In the genomic region with DNA sequence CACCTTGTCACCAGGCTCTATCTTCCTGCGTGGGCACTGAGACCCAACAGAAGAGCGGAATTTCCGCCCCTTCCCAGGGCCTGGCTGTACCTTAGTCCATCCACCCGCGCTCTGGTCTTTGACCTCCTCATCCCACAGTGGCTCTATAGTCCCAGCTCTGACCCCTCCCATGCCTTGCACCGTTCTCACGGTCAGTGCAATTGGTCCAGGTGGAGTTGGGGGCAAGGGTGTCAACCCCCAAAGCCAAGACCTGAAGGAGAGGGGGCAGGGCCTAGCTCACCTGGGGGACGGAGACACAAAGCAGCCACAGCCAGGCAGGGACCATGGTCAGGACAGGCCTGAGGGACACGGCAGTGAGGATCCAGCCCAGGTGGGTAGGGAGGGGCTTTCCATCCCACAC, we compare ENCODE assay signal across 1 cellular context.
TF ChIP-seq lines count a peak whose summit lies in the region.

No MANE protein-coding gene starts in this region.

TF ChIP-seq in HepG2, 621 proteins besides CTCF, POLR2A, EP300 and RAD21 (continued from another document and continues in another):
- TF ChIP-seq, protein P1, sequence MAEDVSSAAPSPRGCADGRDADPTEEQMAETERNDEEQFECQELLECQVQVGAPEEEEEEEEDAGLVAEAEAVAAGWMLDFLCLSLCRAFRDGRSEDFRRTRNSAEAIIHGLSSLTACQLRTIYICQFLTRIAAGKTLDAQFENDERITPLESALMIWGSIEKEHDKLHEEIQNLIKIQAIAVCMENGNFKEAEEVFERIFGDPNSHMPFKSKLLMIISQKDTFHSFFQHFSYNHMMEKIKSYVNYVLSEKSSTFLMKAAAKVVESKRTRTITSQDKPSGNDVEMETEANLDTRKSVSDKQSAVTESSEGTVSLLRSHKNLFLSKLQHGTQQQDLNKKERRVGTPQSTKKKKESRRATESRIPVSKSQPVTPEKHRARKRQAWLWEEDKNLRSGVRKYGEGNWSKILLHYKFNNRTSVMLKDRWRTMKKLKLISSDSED (CRISPR knock-in tag; IDR thresholded peaks at IDR 0.05) = no peak
- no peak for TF ChIP-seq ZNF572 (CRISPR knock-in tag; IDR thresholded peaks at IDR 0.05)
- 0 out of 2 replicates have a peak, but pooled peaks have one; percentile 9 for TF ChIP-seq HDAC1 (CRISPR knock-in tag; IDR thresholded peaks at IDR 0.05)
- TF ChIP-seq NFYC (CRISPR knock-in tag; IDR thresholded peaks at IDR 0.05) = no peak
- 0 out of 2 replicates have a peak, but pooled peaks have one; percentile 4 for TF ChIP-seq KDM3A (CRISPR knock-in tag; IDR thresholded peaks at IDR 0.05; ENCODE audit: low read depth)
- 0 out of 2 replicates have a peak, but pooled peaks have one; percentile 38 for TF ChIP-seq HNF4G (IDR thresholded peaks at IDR 0.05; ENCODE audit: borderline replicate concordance, low read depth, low read length)
- TF ChIP-seq HNF4G (CRISPR knock-in tag; IDR thresholded peaks at IDR 0.05; ENCODE audit: borderline replicate concordance, low read depth) = peak; percentile 36; the same call in 1 of the 2 replicates
- TF ChIP-seq NFYB (CRISPR knock-in tag; IDR thresholded peaks at IDR 0.05) = no peak
- no peak for TF ChIP-seq ZNF256 (CRISPR knock-in tag; conservative IDR thresholded peaks at IDR 0.05)
- TF ChIP-seq, protein P2, sequence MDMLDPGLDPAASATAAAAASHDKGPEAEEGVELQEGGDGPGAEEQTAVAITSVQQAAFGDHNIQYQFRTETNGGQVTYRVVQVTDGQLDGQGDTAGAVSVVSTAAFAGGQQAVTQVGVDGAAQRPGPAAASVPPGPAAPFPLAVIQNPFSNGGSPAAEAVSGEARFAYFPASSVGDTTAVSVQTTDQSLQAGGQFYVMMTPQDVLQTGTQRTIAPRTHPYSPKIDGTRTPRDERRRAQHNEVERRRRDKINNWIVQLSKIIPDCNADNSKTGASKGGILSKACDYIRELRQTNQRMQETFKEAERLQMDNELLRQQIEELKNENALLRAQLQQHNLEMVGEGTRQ (IDR thresholded peaks at IDR 0.05; ENCODE audit: low read depth, low read length) = no peak
- TF ChIP-seq, protein P2 (CRISPR knock-in tag; IDR thresholded peaks at IDR 0.05; ENCODE audit: borderline replicate concordance) = no peak
- TF ChIP-seq, protein P3, sequence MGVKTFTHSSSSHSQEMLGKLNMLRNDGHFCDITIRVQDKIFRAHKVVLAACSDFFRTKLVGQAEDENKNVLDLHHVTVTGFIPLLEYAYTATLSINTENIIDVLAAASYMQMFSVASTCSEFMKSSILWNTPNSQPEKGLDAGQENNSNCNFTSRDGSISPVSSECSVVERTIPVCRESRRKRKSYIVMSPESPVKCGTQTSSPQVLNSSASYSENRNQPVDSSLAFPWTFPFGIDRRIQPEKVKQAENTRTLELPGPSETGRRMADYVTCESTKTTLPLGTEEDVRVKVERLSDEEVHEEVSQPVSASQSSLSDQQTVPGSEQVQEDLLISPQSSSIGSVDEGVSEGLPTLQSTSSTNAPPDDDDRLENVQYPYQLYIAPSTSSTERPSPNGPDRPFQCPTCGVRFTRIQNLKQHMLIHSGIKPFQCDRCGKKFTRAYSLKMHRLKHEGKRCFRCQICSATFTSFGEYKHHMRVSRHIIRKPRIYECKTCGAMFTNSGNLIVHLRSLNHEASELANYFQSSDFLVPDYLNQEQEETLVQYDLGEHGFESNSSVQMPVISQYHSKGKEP (CRISPR knock-in tag; IDR thresholded peaks at IDR 0.05) = no peak
- TF ChIP-seq KDM5A (IDR thresholded peaks at IDR 0.05; ENCODE audit: borderline replicate concordance, low read length) = no peak
- TF ChIP-seq ZNF619 (CRISPR knock-in tag; IDR thresholded peaks at IDR 0.05) = 0 out of 2 replicates have a peak, but pooled peaks have one; percentile 13
- TF ChIP-seq, protein P4, sequence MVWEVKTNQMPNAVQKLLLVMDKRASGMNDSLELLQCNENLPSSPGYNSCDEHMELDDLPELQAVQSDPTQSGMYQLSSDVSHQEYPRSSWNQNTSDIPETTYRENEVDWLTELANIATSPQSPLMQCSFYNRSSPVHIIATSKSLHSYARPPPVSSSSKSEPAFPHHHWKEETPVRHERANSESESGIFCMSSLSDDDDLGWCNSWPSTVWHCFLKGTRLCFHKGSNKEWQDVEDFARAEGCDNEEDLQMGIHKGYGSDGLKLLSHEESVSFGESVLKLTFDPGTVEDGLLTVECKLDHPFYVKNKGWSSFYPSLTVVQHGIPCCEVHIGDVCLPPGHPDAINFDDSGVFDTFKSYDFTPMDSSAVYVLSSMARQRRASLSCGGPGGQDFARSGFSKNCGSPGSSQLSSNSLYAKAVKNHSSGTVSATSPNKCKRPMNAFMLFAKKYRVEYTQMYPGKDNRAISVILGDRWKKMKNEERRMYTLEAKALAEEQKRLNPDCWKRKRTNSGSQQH (CRISPR knock-in tag; IDR thresholded peaks at IDR 0.05; ENCODE audit: low read depth) = no peak
- no peak for TF ChIP-seq SMARCC2 (IDR thresholded peaks at IDR 0.05)
- no peak for TF ChIP-seq ZFP1 (CRISPR knock-in tag; IDR thresholded peaks at IDR 0.05)
- no peak for TF ChIP-seq ZNF749 (CRISPR knock-in tag; IDR thresholded peaks at IDR 0.05; ENCODE audit: borderline replicate concordance)
- TF ChIP-seq, protein P5, sequence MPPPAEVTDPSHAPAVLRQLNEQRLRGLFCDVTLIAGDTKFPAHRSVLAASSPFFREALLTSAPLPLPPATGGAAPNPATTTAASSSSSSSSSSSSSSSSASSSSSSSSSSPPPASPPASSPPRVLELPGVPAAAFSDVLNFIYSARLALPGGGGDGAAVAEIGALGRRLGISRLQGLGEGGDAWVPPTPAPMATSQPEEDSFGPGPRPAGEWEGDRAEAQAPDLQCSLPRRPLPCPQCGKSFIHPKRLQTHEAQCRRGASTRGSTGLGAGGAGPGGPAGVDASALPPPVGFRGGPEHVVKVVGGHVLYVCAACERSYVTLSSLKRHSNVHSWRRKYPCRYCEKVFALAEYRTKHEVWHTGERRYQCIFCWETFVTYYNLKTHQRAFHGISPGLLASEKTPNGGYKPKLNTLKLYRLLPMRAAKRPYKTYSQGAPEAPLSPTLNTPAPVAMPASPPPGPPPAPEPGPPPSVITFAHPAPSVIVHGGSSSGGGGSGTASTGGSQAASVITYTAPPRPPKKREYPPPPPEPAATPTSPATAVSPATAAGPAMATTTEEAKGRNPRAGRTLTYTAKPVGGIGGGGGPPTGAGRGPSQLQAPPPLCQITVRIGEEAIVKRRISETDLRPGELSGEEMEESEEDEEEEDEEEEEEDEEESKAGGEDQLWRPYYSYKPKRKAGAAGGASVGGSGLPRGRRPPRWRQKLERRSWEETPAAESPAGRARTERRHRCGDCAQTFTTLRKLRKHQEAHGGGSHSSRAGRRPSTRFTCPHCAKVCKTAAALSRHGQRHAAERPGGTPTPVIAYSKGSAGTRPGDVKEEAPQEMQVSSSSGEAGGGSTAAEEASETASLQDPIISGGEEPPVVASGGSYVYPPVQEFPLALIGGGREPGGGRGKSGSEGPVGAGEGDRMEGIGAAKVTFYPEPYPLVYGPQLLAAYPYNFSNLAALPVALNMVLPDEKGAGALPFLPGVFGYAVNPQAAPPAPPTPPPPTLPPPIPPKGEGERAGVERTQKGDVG (CRISPR knock-in tag; IDR thresholded peaks at IDR 0.05; ENCODE audit: borderline replicate concordance) = no peak
- no peak for TF ChIP-seq ZNF282 (IDR thresholded peaks at IDR 0.05; ENCODE audit: partially characterized antibody)
- TF ChIP-seq, protein P6, sequence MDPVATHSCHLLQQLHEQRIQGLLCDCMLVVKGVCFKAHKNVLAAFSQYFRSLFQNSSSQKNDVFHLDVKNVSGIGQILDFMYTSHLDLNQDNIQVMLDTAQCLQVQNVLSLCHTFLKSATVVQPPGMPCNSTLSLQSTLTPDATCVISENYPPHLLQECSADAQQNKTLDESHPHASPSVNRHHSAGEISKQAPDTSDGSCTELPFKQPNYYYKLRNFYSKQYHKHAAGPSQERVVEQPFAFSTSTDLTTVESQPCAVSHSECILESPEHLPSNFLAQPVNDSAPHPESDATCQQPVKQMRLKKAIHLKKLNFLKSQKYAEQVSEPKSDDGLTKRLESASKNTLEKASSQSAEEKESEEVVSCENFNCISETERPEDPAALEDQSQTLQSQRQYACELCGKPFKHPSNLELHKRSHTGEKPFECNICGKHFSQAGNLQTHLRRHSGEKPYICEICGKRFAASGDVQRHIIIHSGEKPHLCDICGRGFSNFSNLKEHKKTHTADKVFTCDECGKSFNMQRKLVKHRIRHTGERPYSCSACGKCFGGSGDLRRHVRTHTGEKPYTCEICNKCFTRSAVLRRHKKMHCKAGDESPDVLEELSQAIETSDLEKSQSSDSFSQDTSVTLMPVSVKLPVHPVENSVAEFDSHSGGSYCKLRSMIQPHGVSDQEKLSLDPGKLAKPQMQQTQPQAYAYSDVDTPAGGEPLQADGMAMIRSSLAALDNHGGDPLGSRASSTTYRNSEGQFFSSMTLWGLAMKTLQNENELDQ (CRISPR knock-in tag; IDR thresholded peaks at IDR 0.05; ENCODE audit: borderline replicate concordance) = no peak
- TF ChIP-seq, protein P7, sequence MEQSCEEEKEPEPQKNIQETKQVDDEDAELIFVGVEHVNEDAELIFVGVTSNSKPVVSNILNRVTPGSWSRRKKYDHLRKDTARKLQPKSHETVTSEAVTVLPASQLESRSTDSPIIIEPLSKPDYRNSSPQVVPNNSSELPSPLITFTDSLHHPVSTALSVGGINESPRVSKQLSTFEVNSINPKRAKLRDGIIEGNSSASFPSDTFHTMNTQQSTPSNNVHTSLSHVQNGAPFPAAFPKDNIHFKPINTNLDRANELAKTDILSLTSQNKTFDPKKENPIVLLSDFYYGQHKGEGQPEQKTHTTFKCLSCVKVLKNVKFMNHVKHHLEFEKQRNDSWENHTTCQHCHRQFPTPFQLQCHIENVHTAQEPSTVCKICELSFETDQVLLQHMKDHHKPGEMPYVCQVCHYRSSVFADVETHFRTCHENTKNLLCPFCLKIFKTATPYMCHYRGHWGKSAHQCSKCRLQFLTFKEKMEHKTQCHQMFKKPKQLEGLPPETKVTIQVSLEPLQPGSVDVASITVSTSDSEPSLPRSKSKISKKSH (CRISPR knock-in tag; IDR thresholded peaks at IDR 0.05; ENCODE audit: borderline replicate concordance) = no peak
- no peak for TF ChIP-seq SMARCE1 (IDR thresholded peaks at IDR 0.05; ENCODE audit: borderline replicate concordance)
- no peak for TF ChIP-seq ZNF556 (CRISPR knock-in tag; IDR thresholded peaks at IDR 0.05; ENCODE audit: borderline replicate concordance)
- no peak for TF ChIP-seq ZNF296 (CRISPR knock-in tag; conservative IDR thresholded peaks at IDR 0.05)
- TF ChIP-seq NONO (IDR thresholded peaks at IDR 0.05) = no peak
- 0 out of 2 replicates have a peak, but pooled peaks have one; percentile 45 for TF ChIP-seq NONO (CRISPR knock-in tag; conservative IDR thresholded peaks at IDR 0.05)
- TF ChIP-seq, protein P8, sequence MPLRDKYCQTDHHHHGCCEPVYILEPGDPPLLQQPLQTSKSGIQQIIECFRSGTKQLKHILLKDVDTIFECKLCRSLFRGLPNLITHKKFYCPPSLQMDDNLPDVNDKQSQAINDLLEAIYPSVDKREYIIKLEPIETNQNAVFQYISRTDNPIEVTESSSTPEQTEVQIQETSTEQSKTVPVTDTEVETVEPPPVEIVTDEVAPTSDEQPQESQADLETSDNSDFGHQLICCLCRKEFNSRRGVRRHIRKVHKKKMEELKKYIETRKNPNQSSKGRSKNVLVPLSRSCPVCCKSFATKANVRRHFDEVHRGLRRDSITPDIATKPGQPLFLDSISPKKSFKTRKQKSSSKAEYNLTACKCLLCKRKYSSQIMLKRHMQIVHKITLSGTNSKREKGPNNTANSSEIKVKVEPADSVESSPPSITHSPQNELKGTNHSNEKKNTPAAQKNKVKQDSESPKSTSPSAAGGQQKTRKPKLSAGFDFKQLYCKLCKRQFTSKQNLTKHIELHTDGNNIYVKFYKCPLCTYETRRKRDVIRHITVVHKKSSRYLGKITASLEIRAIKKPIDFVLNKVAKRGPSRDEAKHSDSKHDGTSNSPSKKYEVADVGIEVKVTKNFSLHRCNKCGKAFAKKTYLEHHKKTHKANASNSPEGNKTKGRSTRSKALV (CRISPR knock-in tag; IDR thresholded peaks at IDR 0.05) = no peak
- no peak for TF ChIP-seq PLRG1 (conservative IDR thresholded peaks at IDR 0.05)
- TF ChIP-seq, protein P9, sequence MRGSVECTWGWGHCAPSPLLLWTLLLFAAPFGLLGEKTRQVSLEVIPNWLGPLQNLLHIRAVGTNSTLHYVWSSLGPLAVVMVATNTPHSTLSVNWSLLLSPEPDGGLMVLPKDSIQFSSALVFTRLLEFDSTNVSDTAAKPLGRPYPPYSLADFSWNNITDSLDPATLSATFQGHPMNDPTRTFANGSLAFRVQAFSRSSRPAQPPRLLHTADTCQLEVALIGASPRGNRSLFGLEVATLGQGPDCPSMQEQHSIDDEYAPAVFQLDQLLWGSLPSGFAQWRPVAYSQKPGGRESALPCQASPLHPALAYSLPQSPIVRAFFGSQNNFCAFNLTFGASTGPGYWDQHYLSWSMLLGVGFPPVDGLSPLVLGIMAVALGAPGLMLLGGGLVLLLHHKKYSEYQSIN (CRISPR knock-in tag; IDR thresholded peaks at IDR 0.05; ENCODE audit: borderline replicate concordance) = no peak
- TF ChIP-seq, protein P10, sequence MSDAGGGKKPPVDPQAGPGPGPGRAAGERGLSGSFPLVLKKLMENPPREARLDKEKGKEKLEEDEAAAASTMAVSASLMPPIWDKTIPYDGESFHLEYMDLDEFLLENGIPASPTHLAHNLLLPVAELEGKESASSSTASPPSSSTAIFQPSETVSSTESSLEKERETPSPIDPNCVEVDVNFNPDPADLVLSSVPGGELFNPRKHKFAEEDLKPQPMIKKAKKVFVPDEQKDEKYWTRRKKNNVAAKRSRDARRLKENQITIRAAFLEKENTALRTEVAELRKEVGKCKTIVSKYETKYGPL (CRISPR knock-in tag; IDR thresholded peaks at IDR 0.05) = no peak
- TF ChIP-seq, protein P11, sequence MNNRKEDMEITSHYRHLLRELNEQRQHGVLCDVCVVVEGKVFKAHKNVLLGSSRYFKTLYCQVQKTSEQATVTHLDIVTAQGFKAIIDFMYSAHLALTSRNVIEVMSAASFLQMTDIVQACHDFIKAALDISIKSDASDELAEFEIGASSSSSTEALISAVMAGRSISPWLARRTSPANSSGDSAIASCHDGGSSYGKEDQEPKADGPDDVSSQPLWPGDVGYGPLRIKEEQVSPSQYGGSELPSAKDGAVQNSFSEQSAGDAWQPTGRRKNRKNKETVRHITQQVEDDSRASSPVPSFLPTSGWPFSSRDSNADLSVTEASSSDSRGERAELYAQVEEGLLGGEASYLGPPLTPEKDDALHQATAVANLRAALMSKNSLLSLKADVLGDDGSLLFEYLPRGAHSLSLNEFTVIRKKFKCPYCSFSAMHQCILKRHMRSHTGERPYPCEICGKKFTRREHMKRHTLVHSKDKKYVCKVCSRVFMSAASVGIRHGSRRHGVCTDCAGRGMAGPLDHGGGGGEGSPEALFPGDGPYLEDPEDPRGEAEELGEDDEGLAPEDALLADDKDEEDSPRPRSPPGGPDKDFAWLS (CRISPR knock-in tag; IDR thresholded peaks at IDR 0.05; ENCODE audit: borderline replicate concordance) = no peak
- no peak for TF ChIP-seq SYNCRIP (IDR thresholded peaks at IDR 0.05; ENCODE audit: insufficient read depth, low read depth, low read length)
- peak; percentile 20 for TF ChIP-seq RBM39 (IDR thresholded peaks at IDR 0.05; ENCODE audit: low read depth, low read length, poor library complexity, severe bottlenecking)
